1 cellular context compared by ENCODE assay signal in genomic region chr5:176392526-176392925, GRCh38.
TF ChIP-seq lines count a peak whose summit lies in the region.

No MANE protein-coding gene starts in this region.

TF ChIP-seq in K562, 482 proteins besides CTCF, POLR2A, EP300 and RAD21:
- no peak for TF ChIP-seq ZC3H11A (IDR thresholded peaks at IDR 0.05; ENCODE audit: low read depth, low read length)
- peak; percentile 41 for TF ChIP-seq POLR2G (IDR thresholded peaks at IDR 0.05; ENCODE audit: low read depth, low read length)
- no peak for TF ChIP-seq TOE1 (IDR thresholded peaks at IDR 0.05; ENCODE audit: borderline replicate concordance)
- TF ChIP-seq TOE1 (CRISPR knock-in tag; IDR thresholded peaks at IDR 0.05; ENCODE audit: borderline replicate concordance, low read depth) = no peak
- TF ChIP-seq RBFOX2 (IDR thresholded peaks at IDR 0.05; ENCODE audit: low read depth, low read length) = no peak
- TF ChIP-seq NCOA4 (IDR thresholded peaks at IDR 0.05; ENCODE audit: partially characterized antibody) = no peak
- TF ChIP-seq ZNF280B (CRISPR knock-in tag; IDR thresholded peaks at IDR 0.05) = no peak
